8 cellular contexts compared by ENCODE assay signal in the genomic region with DNA sequence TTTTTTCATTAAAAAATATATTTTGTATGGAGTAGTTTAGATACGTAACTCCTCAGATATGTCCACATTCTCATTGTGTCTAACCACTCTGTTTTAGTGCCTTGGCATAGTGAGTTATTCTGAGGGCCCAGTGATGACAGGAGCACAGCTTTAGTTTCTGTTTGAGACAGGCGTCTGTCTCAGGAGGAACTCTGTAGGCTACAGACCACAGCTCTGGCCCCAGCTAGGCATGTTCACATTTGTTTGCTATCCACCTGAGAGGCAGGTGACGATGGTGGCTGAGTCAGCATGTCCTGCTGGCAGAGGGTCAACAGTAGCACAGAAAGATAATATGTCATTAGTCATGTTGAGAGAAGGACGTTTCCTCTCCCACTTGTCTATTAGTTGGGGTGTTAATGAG. TPM values are rescaled to one million over a fixed set of nuclear protein-coding genes. Genes with fewer than 3 reads are reported as not detected.
DNase-seq lines count a peak whose midpoint lies in the region; ATAC-seq, FAIRE-seq and TF ChIP-seq lines count a peak whose summit lies in the region.

No MANE protein-coding gene starts in this region.

- H3K27ac ChIP-seq in KMS-11 (peak overlapping the region; percentile 83), H1 (ENCODE audit: low read depth, low read length) (no peak overlapping the region), tibial artery (peak overlapping the region; percentile 30 to 46)

- H2AK5ac ChIP-seq in H1 (ENCODE audit: low read depth, low read length) = no peak overlapping the region

- H3K79me1 ChIP-seq in H1 (ENCODE audit: low read depth, low read length) = no peaks in the 10 kb centered on the region; the same call in 1 of the 2 replicates

- no peak for FAIRE-seq in H1 (lab: Jason Lieb, UNC)

- H4K5ac ChIP-seq in H1 (ENCODE audit: insufficient read length, low read depth, low read length) = no peak overlapping the region

- no peak overlapping the region for H3K18ac ChIP-seq in H1 (ENCODE audit: extremely low read depth, low read length)

- peaks cover 91% of the 10 kb centered on the region for H3K4me1 ChIP-seq in KMS-11 (ENCODE audit: low read depth, poor library complexity, severe bottlenecking)
- H3K4me1 ChIP-seq in H1 (replicated peaks in 1 of 4; ENCODE audit: control insufficient read depth in 3 of 4, insufficient read depth in 4 of 4, low read length in 3 of 4) = peaks cover 0 to 20% (median 10%) of the 10 kb centered on the region in 4 experiments; a peak in 6 of 7 replicates
- peaks cover 0 to 57% (median 29%) of the 10 kb centered on the region in 4 donors for H3K4me1 ChIP-seq in tibial artery

- no peak overlapping the region for H4K91ac ChIP-seq in H1 (replicated peaks; ENCODE audit: insufficient read length, low read length)

- no peaks in the 10 kb centered on the region for H3K36me3 ChIP-seq in KMS-11 (ENCODE audit: insufficient read depth)
- H3K36me3 ChIP-seq in H1 (ENCODE audit: control insufficient read depth in 2 of 4, insufficient read depth in 4 of 4, low read length in 3 of 4) = no peaks in the 10 kb centered on the region
- H3K36me3 ChIP-seq in tibial artery = no peaks in the 10 kb centered on the region

- DNase-seq in GM12865 (ENCODE audit: low read depth) (peak; percentile 57), H1 (ENCODE audit: low read depth in 1 of 2, low spot score in 2 of 2) (no peak), tibial artery (no peak), NCI-H1694 treated with DMSO at 0.1 percent for 48 hours (lab: John Stamatoyannopoulos, UW) (no peak), ecto neural progenitor cell (ENCODE audit: low spot score) (no peak), SIG-M5 treated with dmso at 0.1 percent for 504 hours (lab: John Stamatoyannopoulos, UW; ENCODE audit: unreplicated experiment) (no peak)

- no peak for TF ChIP-seq RAD21 in H1 (IDR thresholded peaks at IDR 0.05 in 1 of 2, conservative IDR thresholded peaks at IDR 0.05 in 1 of 2; ENCODE audit: low read depth in 2 of 2, low read length in 2 of 2)

- H2BK120ac ChIP-seq in H1 (replicated peaks; ENCODE audit: low read depth, low read length) = no peak overlapping the region

- no peak overlapping the region for H3K4me3 ChIP-seq in GM12865 (ENCODE audit: low read depth, low read length)
- H3K4me3 ChIP-seq in KMS-11 (IDR thresholded peaks at IDR 0.05; ENCODE audit: insufficient read depth, low read depth, low read length) = no peak overlapping the region
- no peak overlapping the region for H3K4me3 ChIP-seq in H1 (ENCODE audit: extremely low read depth in 1 of 4, insufficient read depth in 2 of 4, low read depth in 3 of 4, low read length in 4 of 4)
- H3K4me3 ChIP-seq in tibial artery = no peak overlapping the region

- H3K9me3 ChIP-seq in H1 (ENCODE audit: insufficient read depth in 2 of 2, low read depth in 1 of 2, low read length in 1 of 2) (no peaks in the 10 kb centered on the region), tibial artery (no peaks in the 10 kb centered on the region)

- no peaks in the 10 kb centered on the region for H3K27me3 ChIP-seq in KMS-11 (ENCODE audit: insufficient read depth, low read depth)
- no peaks in the 10 kb centered on the region for H3K27me3 ChIP-seq in H1 (replicated peaks in 1 of 4; ENCODE audit: control insufficient read depth in 3 of 4, extremely low read depth in 1 of 4, insufficient read depth in 3 of 4, low read length in 3 of 4)
- H3K27me3 ChIP-seq in tibial artery = no peaks in the 10 kb centered on the region

- TF ChIP-seq CTCF in GM12865 (IDR thresholded peaks at IDR 0.05; ENCODE audit: insufficient read depth, low read depth, low read length, missing control alignments) = no peak
- TF ChIP-seq CTCF in KMS-11 (conservative IDR thresholded peaks at IDR 0.05; ENCODE audit: low read depth, low read length) = no peak
- TF ChIP-seq CTCF in H1 (IDR thresholded peaks at IDR 0.05; ENCODE audit: control extremely low read depth in 1 of 3, insufficient read depth in 1 of 3, low read depth in 1 of 3, low read length in 3 of 3) = no peak
- TF ChIP-seq CTCF in tibial artery (IDR thresholded peaks at IDR 0.05) = no peak

- H2BK12ac ChIP-seq in H1 (ENCODE audit: low read depth, low read length) = no peak overlapping the region

- ATAC-seq in GM21619 (IDR thresholded peaks at IDR 0.05; ENCODE audit: unreplicated experiment) = peak; percentile 96

- TF ChIP-seq EP300 in H1 (IDR thresholded peaks at IDR 0.05; ENCODE audit: borderline replicate concordance in 1 of 2, low read depth in 2 of 2, low read length in 2 of 2) = no peak

- no peak overlapping the region for H3K14ac ChIP-seq in H1 (ENCODE audit: insufficient read length)

- POLR2A ChIA-PET in H1 (lab: Charles Lee; ENCODE audit: partially characterized antibody) = interaction anchor here (0.6 to 2.0 kb wide), 3 partner anchors 11 to 17 kb away, joined by 3 to 6 read pairs (median 4); a partner anchor contains a TSS

- no peak overlapping the region for H3K4ac ChIP-seq in H1 (replicated peaks; ENCODE audit: insufficient read length, low read depth, low read length)

- H2BK20ac ChIP-seq in H1 (ENCODE audit: low read length) = no peak overlapping the region

- H2BK5ac ChIP-seq in H1 (ENCODE audit: low read depth, low read length) = no peak overlapping the region

- H3K4me2 ChIP-seq in KMS-11 (peak overlapping the region; percentile 99), H1 (ENCODE audit: insufficient read depth in 1 of 2, low read depth in 2 of 2, low read length in 2 of 2) (no peak overlapping the region)

- no peak overlapping the region for H3K56ac ChIP-seq in H1 (replicated peaks; ENCODE audit: insufficient read length, low read depth, low read length)

- H3K79me2 ChIP-seq in KMS-11 (ENCODE audit: insufficient read depth, low read depth) (peaks cover 85% of the 10 kb centered on the region), H1 (ENCODE audit: control insufficient read depth in 1 of 2, insufficient read depth in 2 of 2, low read length in 2 of 2) (peaks cover 4 to 34% of the 10 kb centered on the region in 2 experiments; a peak in 3 of 4 replicates)

- intact Hi-C loops in tibial artery (cut with DNase I; ENCODE audit: low total_unique reads) = no loop called here

- CTCF ChIA-PET in H1 (lab: Charles Lee; ENCODE audit: partially characterized antibody) = interaction anchor here (0.9 to 2.3 kb wide), 5 partner anchors 10 to 145 kb away, joined by 3 to 10 read pairs (median 5); no protein-coding TSS in a partner anchor

- H3K23ac ChIP-seq in H1 (ENCODE audit: insufficient read length) = no peak overlapping the region

- no peak overlapping the region for H4K8ac ChIP-seq in H1 (ENCODE audit: extremely low read depth, insufficient read depth, low read length)

- H3K23me2 ChIP-seq in H1 (ENCODE audit: low read depth, low read length) = no peaks in the 10 kb centered on the region

- H2BK15ac ChIP-seq in H1 (ENCODE audit: low read length) = no peak overlapping the region

- H2AFZ ChIP-seq in KMS-11 (ENCODE audit: low read depth) (peak overlapping the region; percentile 28; the same call in 1 of the 2 replicates), H1 (ENCODE audit: low read length) (no peak overlapping the region)

- 65% methylated on average over 4 of the region's 4 CpGs; no CpG with 5 or more reads in 1 of the 2 experiments for WGBS in H1 (ENCODE audit: extremely low coverage in 1 of 2, insufficient coverage in 1 of 2, insufficient read length in 1 of 2, insufficient replicate concordance in 2 of 2, low coverage in 1 of 2, low lambda C conversion rate in 2 of 2, missing lambda C conversion rate in 1 of 2), 2 experiments

- no peak for TF ChIP-seq POLR2A in H1 (IDR thresholded peaks at IDR 0.05; ENCODE audit: control extremely low read depth in 1 of 2, low read depth in 2 of 2, low read length in 2 of 2)

- peak overlapping the region; percentile 46 for H3K9ac ChIP-seq in KMS-11
- H3K9ac ChIP-seq in H1 (replicated peaks in 1 of 4; ENCODE audit: extremely low read depth in 1 of 4, low read depth in 3 of 4, low read length in 3 of 4) = no peak overlapping the region

- H4K20me1 ChIP-seq in KMS-11 (ENCODE audit: insufficient read depth) = no peaks in the 10 kb centered on the region
- peaks cover 2 to 4% of the 10 kb centered on the region in 2 experiments for H4K20me1 ChIP-seq in H1 (replicated peaks in 1 of 2; ENCODE audit: control insufficient read depth in 1 of 2, insufficient read depth in 2 of 2, low read length in 2 of 2)

TF ChIP-seq in H1, 55 proteins besides CTCF, POLR2A, EP300 and RAD21:
- TF ChIP-seq BACH1 (IDR thresholded peaks at IDR 0.05; ENCODE audit: low read length) = peak; percentile 72
- no peak for TF ChIP-seq GABPA (IDR thresholded peaks at IDR 0.05; ENCODE audit: borderline replicate concordance, insufficient read depth, low read length)
- TF ChIP-seq NRF1 (IDR thresholded peaks at IDR 0.05; ENCODE audit: low read depth, low read length) = no peak
- TF ChIP-seq MAFK (IDR thresholded peaks at IDR 0.05; ENCODE audit: low read depth, low read length) = peak; percentile 56; the same call in 1 of the 2 replicates

RNA-seq across cellular contexts. Expression of a gene that starts 16.3 kb away (rescaled TPM):
- total RNA-seq in H1 (2021; fragmentation: NEBNext Ultra II Directional; extraction: Animal tissue kit (Norgen Biotek cat#: 25700)) = 15.9 and 16.2 TPM in 2 replicates
- polyA plus RNA-seq in H1 (2011; rRNA removed) = 6.7 and 7.1 TPM in 2 replicates
- polyA plus RNA-seq in H1 (2011; cell fraction: cytosol; rRNA removed) = 9.2 TPM
- polyA plus RNA-seq in H1 (2011; cell fraction: nucleus; rRNA removed) = 11.4 TPM
- polyA plus RNA-seq in H1 (2012, experiment 1 of 2) = 8.2 to 9.5 TPM (median 8.7 TPM) in 4 replicates
- polyA plus RNA-seq in H1 (2012, experiment 2 of 2) = 3.0 TPM
- polyA plus RNA-seq in H1 (2013, experiment 1 of 2) = 10.0 TPM
- polyA plus RNA-seq in H1 (2013, experiment 2 of 2) = 10.5 TPM
- polyA minus RNA-seq in H1 (2011; rRNA and poly(A)+ RNA removed) = 9.9 and 10.3 TPM in 2 replicates
- 6.2 TPM for polyA minus RNA-seq in H1 (2011; cell fraction: cytosol; rRNA and poly(A)+ RNA removed)
- polyA minus RNA-seq in H1 (2011; cell fraction: nucleus; rRNA and poly(A)+ RNA removed) = 14.3 TPM
